8 cellular contexts compared by ENCODE assay signal in genomic region chr18:79400591-79401381, GRCh38. TPM values are rescaled to one million over a fixed set of nuclear protein-coding genes. Genes with fewer than 3 reads are reported as not detected.
DNase-seq lines count a peak whose midpoint lies in the region; ATAC-seq and TF ChIP-seq lines count a peak whose summit lies in the region.

No MANE protein-coding gene starts in this region.

- no peaks in the 10 kb centered on the region for H3K36me3 ChIP-seq in mucosa of rectum (ENCODE audit: control insufficient read depth in 2 of 2, insufficient read depth in 2 of 2, low read length in 2 of 2)
- no peaks in the 10 kb centered on the region for H3K36me3 ChIP-seq in upper lobe of right lung

- H3K4me3 ChIP-seq in mucosa of rectum (ENCODE audit: low read length in 2 of 2): peak overlapping the region in 1 of 2 donors; percentile 37
- peak overlapping the region; percentile 68 for H3K4me3 ChIP-seq in upper lobe of right lung

- H3K9me3 ChIP-seq in mucosa of rectum (ENCODE audit: control insufficient read depth in 2 of 2, low read length in 2 of 2) (no peaks in the 10 kb centered on the region), upper lobe of right lung (no peaks in the 10 kb centered on the region)

- H3K4me3 Mint-ChIP-seq in central memory CD8-positive, alpha-beta T cell: peak overlapping the region; percentile 92

- H3K27ac ChIP-seq in mucosa of rectum (ENCODE audit: low read depth in 2 of 2, low read length in 2 of 2): peak overlapping the region; percentile 63 to 68
- peak overlapping the region; percentile 73 for H3K27ac ChIP-seq in upper lobe of right lung

- no peak for TF ChIP-seq POLR2A in GM18505 (IDR thresholded peaks at IDR 0.05; ENCODE audit: borderline replicate concordance, extremely low read depth, insufficient read depth, insufficient read length)

- DNase-seq in T follicular helper cell (ENCODE audit: low read depth) (peak; percentile 63), upper lobe of right lung (peak; percentile 61), SHP77 treated with DMSO at 0.1 percent for 48 hours (lab: John Stamatoyannopoulos, UW) (no peak), cortex of kidney (lab: John Stamatoyannopoulos, UW) (no peak)
- no peak for DNase-seq in central memory CD8-positive, alpha-beta T cell (ENCODE audit: low spot score in 2 of 2)

- H3K27me3 ChIP-seq in mucosa of rectum (ENCODE audit: control insufficient read depth in 2 of 2, insufficient read depth in 2 of 2, low read length in 2 of 2) (peaks cover 3 to 17% of the 10 kb centered on the region in 2 donors), upper lobe of right lung (no peaks in the 10 kb centered on the region)

- TF ChIP-seq CTCF in upper lobe of right lung (IDR thresholded peaks at IDR 0.05): no peak

- intact Hi-C loops in upper lobe of right lung (cut with DNase I): no loop called here

- H3K4me1 ChIP-seq in mucosa of rectum (ENCODE audit: control insufficient read depth in 2 of 2, insufficient read depth in 2 of 2, low read length in 2 of 2) (peaks cover 7 to 13% of the 10 kb centered on the region in 2 donors), upper lobe of right lung (peaks cover 58% of the 10 kb centered on the region)

- H3K27ac Mint-ChIP-seq in central memory CD8-positive, alpha-beta T cell (ENCODE audit: low read depth): peak overlapping the region; percentile 94

- no peak overlapping the region for H3K9ac ChIP-seq in mucosa of rectum (ENCODE audit: low read depth in 1 of 2, low read length in 2 of 2)

- peaks cover 44% of the 10 kb centered on the region for H3K4me1 Mint-ChIP-seq in central memory CD8-positive, alpha-beta T cell

- H3K9me3 Mint-ChIP-seq in central memory CD8-positive, alpha-beta T cell: no peaks in the 10 kb centered on the region

- ATAC-seq in GM18505 (IDR thresholded peaks at IDR 0.05; ENCODE audit: unreplicated experiment) (peak; percentile 11), upper lobe of right lung (peak; percentile 4), GM21717 (IDR thresholded peaks at IDR 0.05; ENCODE audit: unreplicated experiment) (no peak)
- ATAC-seq in central memory CD8-positive, alpha-beta T cell (replicated peaks; ENCODE audit: extremely low read depth, poor library complexity, severe bottlenecking): peak; percentile 10

- H3K36me3 Mint-ChIP-seq in central memory CD8-positive, alpha-beta T cell (ENCODE audit: insufficient read depth): peaks cover 25% of the 10 kb centered on the region

- no peaks in the 10 kb centered on the region for H3K27me3 Mint-ChIP-seq in central memory CD8-positive, alpha-beta T cell

RNA-seq across cellular contexts. Expression of gene NFATC1, which starts 5.1 kb away (rescaled TPM):
- 16.6 TPM for total RNA-seq in upper lobe of right lung

Comparison
In these comparisons a context has a peak if more than half of its experiments do, and no peak if none do; other contexts are left out.
1. DNase-seq: peak in T follicular helper cell (single experiment) and upper lobe of right lung (single experiment); none in central memory CD8-positive, alpha-beta T cell (0 of 2), SHP77 treated with DMSO at 0.1 percent for 48 hours (single experiment) and cortex of kidney (single experiment).